In genomic region chr21:41926068-41926806, GRCh38 we compare ENCODE assay signal across 8 cellular contexts. TPM values are rescaled to one million over a fixed set of nuclear protein-coding genes. Genes with fewer than 3 reads are reported as not detected.
DNase-seq lines count a peak whose midpoint lies in the region; ATAC-seq and TF ChIP-seq lines count a peak whose summit lies in the region.

No MANE protein-coding gene starts in this region.

- H3K9ac ChIP-seq in Loucy (ENCODE audit: low read depth, low read length, poor library complexity, severe bottlenecking) = peak overlapping the region; percentile 92

- H3K4me3 Mint-ChIP-seq in CD4-positive, CD25-positive, alpha-beta regulatory T cell = peak overlapping the region; percentile 93 to 99 (median 96)

- H3K36me3 Mint-ChIP-seq in CD4-positive, CD25-positive, alpha-beta regulatory T cell = peaks cover 3% of the 10 kb centered on the region

- H3K27ac ChIP-seq in CD4-positive, CD25-positive, alpha-beta regulatory T cell (ENCODE audit: insufficient read depth, low read length, poor library complexity, severe bottlenecking) = peak overlapping the region; percentile 82
- peak overlapping the region; percentile 62 for H3K27ac ChIP-seq in neutrophil

- H3K27ac Mint-ChIP-seq in CD4-positive, CD25-positive, alpha-beta regulatory T cell = peak overlapping the region; percentile 98 to 99 (median 98)

- H3K79me2 ChIP-seq in Loucy (ENCODE audit: insufficient read depth, low read length) = peaks cover 43% of the 10 kb centered on the region

- no peaks in the 10 kb centered on the region for H3K9me2 ChIP-seq in Loucy (replicated peaks; ENCODE audit: low read depth, low read length)

- no peaks in the 10 kb centered on the region for H3K9me3 Mint-ChIP-seq in CD4-positive, CD25-positive, alpha-beta regulatory T cell

- peak; percentile 83 to 89 for ATAC-seq in CD4-positive, CD25-positive, alpha-beta regulatory T cell (ENCODE audit: low read depth in 2 of 2)
- peak; percentile 45 for ATAC-seq in GM19455 (IDR thresholded peaks at IDR 0.05; ENCODE audit: unreplicated experiment)

- no peaks in the 10 kb centered on the region for H4K20me1 ChIP-seq in Loucy (ENCODE audit: insufficient read depth, low read length, poor library complexity, severe bottlenecking)

- no peaks in the 10 kb centered on the region for H3K36me3 ChIP-seq in CD4-positive, CD25-positive, alpha-beta regulatory T cell (ENCODE audit: control insufficient read depth, insufficient read depth, low read length)
- H3K36me3 ChIP-seq in Loucy (ENCODE audit: insufficient read depth, low read length) (no peaks in the 10 kb centered on the region), neutrophil (no peaks in the 10 kb centered on the region)

- H3K27me3 Mint-ChIP-seq in CD4-positive, CD25-positive, alpha-beta regulatory T cell = no peaks in the 10 kb centered on the region

- H3K4me1 Mint-ChIP-seq in CD4-positive, CD25-positive, alpha-beta regulatory T cell = peaks cover 14 to 66% (median 46%) of the 10 kb centered on the region in 4 donors

- 0 out of 2 replicates have a peak, but pooled peaks cover 5% of the 10 kb centered on the region for H3F3A ChIP-seq in Loucy (ENCODE audit: low read depth)

- H3K4me1 ChIP-seq in CD4-positive, CD25-positive, alpha-beta regulatory T cell (ENCODE audit: control insufficient read depth, insufficient read depth, low read length, poor library complexity, severe bottlenecking) = peaks cover 36% of the 10 kb centered on the region
- H3K4me1 ChIP-seq in Loucy (ENCODE audit: insufficient read depth, low read length, poor library complexity, severe bottlenecking) = peaks cover 81% of the 10 kb centered on the region
- peaks cover 21 to 28% of the 10 kb centered on the region in 2 experiments for H3K4me1 ChIP-seq in neutrophil (ENCODE audit: control insufficient read depth in 1 of 2, insufficient read depth in 1 of 2, low read depth in 1 of 2, low read length in 1 of 2)

- DNase-seq in CD4-positive, CD25-positive, alpha-beta regulatory T cell = peak; percentile 6 to 88 (median 71)
- DNase-seq in activated T-cell treated with anti-CD3 and anti-CD28 coated beads for 24 hours (ENCODE audit: low read depth) (peak; percentile 14), fibroblast of mammary gland (ENCODE audit: low read depth) (peak; percentile 55), RKO (ENCODE audit: low spot score) (no peak), OCI-M2 (lab: John Stamatoyannopoulos, UW; ENCODE audit: unreplicated experiment) (no peak)

- no peaks in the 10 kb centered on the region for H3K27me3 ChIP-seq in CD4-positive, CD25-positive, alpha-beta regulatory T cell (ENCODE audit: control insufficient read depth, insufficient read depth, low read length)
- H3K27me3 ChIP-seq in Loucy (ENCODE audit: insufficient read depth, low read length, poor library complexity, severe bottlenecking) (no peaks in the 10 kb centered on the region), neutrophil (peaks cover 6% of the 10 kb centered on the region)

- H3K9me3 ChIP-seq in CD4-positive, CD25-positive, alpha-beta regulatory T cell (ENCODE audit: control insufficient read depth in 2 of 2, low read length in 2 of 2) = no peaks in the 10 kb centered on the region
- H3K9me3 ChIP-seq in Loucy (ENCODE audit: insufficient read depth, low read depth, low read length) (no peaks in the 10 kb centered on the region), neutrophil (no peaks in the 10 kb centered on the region)

- H3K4me3 ChIP-seq in CD4-positive, CD25-positive, alpha-beta regulatory T cell (ENCODE audit: low read depth, low read length) = peak overlapping the region; percentile 98
- H3K4me3 ChIP-seq in Loucy (ENCODE audit: low read length, poor library complexity, severe bottlenecking) (peak overlapping the region; percentile 76), fibroblast of mammary gland (ENCODE audit: control insufficient read depth, low read depth, low read length) (no peak overlapping the region), neutrophil (ENCODE audit: low read depth in 1 of 2, low read length in 1 of 2) (peak overlapping the region; percentile 40 to 53)

- H3K4me2 ChIP-seq in Loucy (ENCODE audit: low read depth, low read length, poor library complexity, severe bottlenecking) = peak overlapping the region; percentile 89

- peak overlapping the region; percentile 47 for H2AFZ ChIP-seq in Loucy (ENCODE audit: low read length)

- TF ChIP-seq CTCF in Loucy (conservative IDR thresholded peaks at IDR 0.05; ENCODE audit: low read length) (no peak), fibroblast of mammary gland (conservative IDR thresholded peaks at IDR 0.05; ENCODE audit: control insufficient read depth, insufficient read depth, low read depth, low read length) (no peak), neutrophil (IDR thresholded peaks at IDR 0.05) (no peak)

RNA-seq across cellular contexts. Expression of gene C2CD2, which starts 27.6 kb away (rescaled TPM):
- 15.3 TPM for total RNA-seq in CD4-positive, CD25-positive, alpha-beta regulatory T cell
- polyA plus RNA-seq in CD4-positive, CD25-positive, alpha-beta regulatory T cell = 1 to 10 TPM; 1.7 to 2.9 (median 2.0) TPM

RNA-seq across cellular contexts. Expression of gene PRDM15, which starts 47.1 kb away (rescaled TPM):
- 13.2 TPM for total RNA-seq in CD4-positive, CD25-positive, alpha-beta regulatory T cell
- polyA plus RNA-seq in CD4-positive, CD25-positive, alpha-beta regulatory T cell = 1 to 10 TPM in 3 of 4 donors, under 1 TPM in 1; 0.75 to 2.7 (median 1.4) TPM

Comparison
In these comparisons a context has a peak if more than half of its experiments do, and no peak if none do; other contexts are left out.
1. DNase-seq: peak in CD4-positive, CD25-positive, alpha-beta regulatory T cell (3 of 3), activated T-cell treated with anti-CD3 and anti-CD28 coated beads for 24 hours (single experiment) and fibroblast of mammary gland (single experiment); none in RKO (single experiment) and OCI-M2 (single experiment).